ENCODE assay signal across 1 cellular context in the genomic region with DNA sequence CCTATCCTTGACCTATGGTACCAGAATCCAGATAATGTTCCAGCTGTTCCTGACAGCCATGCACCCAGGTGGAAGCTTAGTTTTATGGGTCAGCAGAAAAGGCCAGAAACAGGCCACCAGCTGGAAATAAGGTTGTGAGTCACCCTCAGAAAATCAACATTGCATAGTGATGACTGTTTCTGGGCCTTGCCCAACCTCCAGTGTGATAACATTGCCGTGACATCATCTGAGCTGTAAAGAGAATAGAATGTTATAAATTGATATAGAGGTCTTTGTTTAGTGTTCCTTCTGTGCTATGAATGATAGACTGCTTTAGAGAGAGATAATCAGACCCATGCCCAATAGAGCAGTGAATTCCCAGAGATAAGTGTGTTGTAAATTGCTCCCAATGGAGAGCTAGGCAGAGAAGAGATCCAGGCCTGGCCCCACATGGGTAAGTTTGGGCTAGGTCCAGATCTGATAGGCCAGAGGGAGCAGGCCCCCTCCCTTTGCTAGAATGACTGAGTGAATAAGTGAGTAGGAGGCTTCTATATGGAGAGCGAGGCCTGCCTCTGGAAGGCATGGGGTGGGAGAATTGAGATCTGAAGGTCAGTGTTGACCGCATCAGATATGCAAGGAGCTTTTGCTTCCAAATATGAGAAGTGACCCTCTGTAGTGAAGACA.
TF ChIP-seq lines count a peak whose summit lies in the region.

No MANE protein-coding gene starts in this region.

TF ChIP-seq in HEK293, 187 proteins besides CTCF, POLR2A, EP300 and RAD21 (continued from another document and continues in another):
- TF ChIP-seq, protein P1, sequence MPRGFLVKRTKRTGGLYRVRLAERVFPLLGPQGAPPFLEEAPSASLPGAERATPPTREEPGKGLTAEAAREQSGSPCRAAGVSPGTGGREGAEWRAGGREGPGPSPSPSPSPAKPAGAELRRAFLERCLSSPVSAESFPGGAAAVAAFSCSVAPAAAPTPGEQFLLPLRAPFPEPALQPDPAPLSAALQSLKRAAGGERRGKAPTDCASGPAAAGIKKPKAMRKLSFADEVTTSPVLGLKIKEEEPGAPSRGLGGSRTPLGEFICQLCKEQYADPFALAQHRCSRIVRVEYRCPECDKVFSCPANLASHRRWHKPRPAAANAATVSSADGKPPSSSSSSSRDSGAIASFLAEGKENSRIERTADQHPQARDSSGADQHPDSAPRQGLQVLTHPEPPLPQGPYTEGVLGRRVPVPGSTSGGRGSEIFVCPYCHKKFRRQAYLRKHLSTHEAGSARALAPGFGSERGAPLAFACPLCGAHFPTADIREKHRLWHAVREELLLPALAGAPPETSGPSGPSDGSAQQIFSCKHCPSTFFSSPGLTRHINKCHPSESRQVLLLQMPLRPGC (tag by site-specific recombination; IDR thresholded peaks at IDR 0.05): peak; percentile 61; the same call in 1 of the 2 replicates
- TF ChIP-seq ZNF16 (tag by site-specific recombination; IDR thresholded peaks at IDR 0.05; ENCODE audit: low read depth) (no peak), ZNF548 (tag by site-specific recombination; IDR thresholded peaks at IDR 0.05) (no peak), YY2 (tag by site-specific recombination; IDR thresholded peaks at IDR 0.05) (no peak), ZNF571 (tag by site-specific recombination; IDR thresholded peaks at IDR 0.05) (no peak), ZNF350 (tag by site-specific recombination; IDR thresholded peaks at IDR 0.05) (no peak), ZNF510 (tag by site-specific recombination; IDR thresholded peaks at IDR 0.05; ENCODE audit: insufficient replicate concordance) (no peak), ZEB2 (tag by site-specific recombination; IDR thresholded peaks at IDR 0.05) (peak; percentile 98), ZNF555 (tag by site-specific recombination; conservative IDR thresholded peaks at IDR 0.05) (no peak), ZFHX2 (tag by site-specific recombination; conservative IDR thresholded peaks at IDR 0.05) (peak; percentile 48; the same call in 1 of the 2 replicates), ZNF114 (tag by site-specific recombination; IDR thresholded peaks at IDR 0.05) (no peak), BCL11A (tag by site-specific recombination; IDR thresholded peaks at IDR 0.05; ENCODE audit: low read depth) (peak; percentile 18; the same call in 1 of the 2 replicates), KLF8 (tag by site-specific recombination; IDR thresholded peaks at IDR 0.05) (peak; percentile 59; the same call in 1 of the 2 replicates), ZNF416 (tag by site-specific recombination; IDR thresholded peaks at IDR 0.05) (no peak), ZNF174 (tag by site-specific recombination; IDR thresholded peaks at IDR 0.05) (no peak), ZBTB1 (tag by site-specific recombination; IDR thresholded peaks at IDR 0.05) (no peak), PRDM1 (tag by site-specific recombination; IDR thresholded peaks at IDR 0.05) (no peak), ZNF10 (tag by site-specific recombination; IDR thresholded peaks at IDR 0.05) (no peak), ZBTB21 (tag by site-specific recombination; IDR thresholded peaks at IDR 0.05) (peak; percentile 95), ZNF391 (tag by site-specific recombination; IDR thresholded peaks at IDR 0.05; ENCODE audit: borderline replicate concordance, low read depth) (no peak), SP3 (tag by site-specific recombination; IDR thresholded peaks at IDR 0.05) (peak; percentile 30; the same call in 1 of the 2 replicates), ZNF335 (tag by site-specific recombination; conservative IDR thresholded peaks at IDR 0.05) (peak; percentile 40), GLIS2 (tag by site-specific recombination; IDR thresholded peaks at IDR 0.05) (0 out of 2 replicates have a peak, but pooled peaks have one; percentile 10), ZSCAN16 (tag by site-specific recombination; IDR thresholded peaks at IDR 0.05) (no peak), ZNF184 (tag by site-specific recombination; IDR thresholded peaks at IDR 0.05) (peak; percentile 79), ZNF426 (tag by site-specific recombination; IDR thresholded peaks at IDR 0.05) (no peak), ZNF660 (tag by site-specific recombination; IDR thresholded peaks at IDR 0.05) (peak; percentile 69; the same call in 1 of the 2 replicates), ZNF624 (tag by site-specific recombination; IDR thresholded peaks at IDR 0.05) (no peak), ZNF560 (tag by site-specific recombination; IDR thresholded peaks at IDR 0.05; ENCODE audit: borderline replicate concordance) (no peak), ZNF48 (tag by site-specific recombination; IDR thresholded peaks at IDR 0.05) (no peak), ZNF423 (tag by site-specific recombination; IDR thresholded peaks at IDR 0.05) (no peak), ZNF146 (tag by site-specific recombination; IDR thresholded peaks at IDR 0.05) (no peak)
- TF ChIP-seq, protein P2, sequence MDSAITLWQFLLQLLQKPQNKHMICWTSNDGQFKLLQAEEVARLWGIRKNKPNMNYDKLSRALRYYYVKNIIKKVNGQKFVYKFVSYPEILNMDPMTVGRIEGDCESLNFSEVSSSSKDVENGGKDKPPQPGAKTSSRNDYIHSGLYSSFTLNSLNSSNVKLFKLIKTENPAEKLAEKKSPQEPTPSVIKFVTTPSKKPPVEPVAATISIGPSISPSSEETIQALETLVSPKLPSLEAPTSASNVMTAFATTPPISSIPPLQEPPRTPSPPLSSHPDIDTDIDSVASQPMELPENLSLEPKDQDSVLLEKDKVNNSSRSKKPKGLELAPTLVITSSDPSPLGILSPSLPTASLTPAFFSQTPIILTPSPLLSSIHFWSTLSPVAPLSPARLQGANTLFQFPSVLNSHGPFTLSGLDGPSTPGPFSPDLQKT (IDR thresholded peaks at IDR 0.05; ENCODE audit: borderline replicate concordance, low read depth, low read length): no peak
- TF ChIP-seq, protein P3, sequence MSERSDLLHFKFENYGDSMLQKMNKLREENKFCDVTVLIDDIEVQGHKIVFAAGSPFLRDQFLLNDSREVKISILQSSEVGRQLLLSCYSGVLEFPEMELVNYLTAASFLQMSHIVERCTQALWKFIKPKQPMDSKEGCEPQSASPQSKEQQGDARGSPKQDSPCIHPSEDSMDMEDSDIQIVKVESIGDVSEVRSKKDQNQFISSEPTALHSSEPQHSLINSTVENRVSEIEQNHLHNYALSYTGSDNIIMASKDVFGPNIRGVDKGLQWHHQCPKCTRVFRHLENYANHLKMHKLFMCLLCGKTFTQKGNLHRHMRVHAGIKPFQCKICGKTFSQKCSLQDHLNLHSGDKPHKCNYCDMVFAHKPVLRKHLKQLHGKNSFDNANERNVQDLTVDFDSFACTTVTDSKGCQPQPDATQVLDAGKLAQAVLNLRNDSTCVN (tag by site-specific recombination; optimal IDR thresholded peaks at IDR 0.05): no peak
- TF ChIP-seq, protein P4, sequence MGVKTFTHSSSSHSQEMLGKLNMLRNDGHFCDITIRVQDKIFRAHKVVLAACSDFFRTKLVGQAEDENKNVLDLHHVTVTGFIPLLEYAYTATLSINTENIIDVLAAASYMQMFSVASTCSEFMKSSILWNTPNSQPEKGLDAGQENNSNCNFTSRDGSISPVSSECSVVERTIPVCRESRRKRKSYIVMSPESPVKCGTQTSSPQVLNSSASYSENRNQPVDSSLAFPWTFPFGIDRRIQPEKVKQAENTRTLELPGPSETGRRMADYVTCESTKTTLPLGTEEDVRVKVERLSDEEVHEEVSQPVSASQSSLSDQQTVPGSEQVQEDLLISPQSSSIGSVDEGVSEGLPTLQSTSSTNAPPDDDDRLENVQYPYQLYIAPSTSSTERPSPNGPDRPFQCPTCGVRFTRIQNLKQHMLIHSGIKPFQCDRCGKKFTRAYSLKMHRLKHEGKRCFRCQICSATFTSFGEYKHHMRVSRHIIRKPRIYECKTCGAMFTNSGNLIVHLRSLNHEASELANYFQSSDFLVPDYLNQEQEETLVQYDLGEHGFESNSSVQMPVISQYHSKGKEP (tag by site-specific recombination; IDR thresholded peaks at IDR 0.05): no peak
- TF ChIP-seq, protein P5, sequence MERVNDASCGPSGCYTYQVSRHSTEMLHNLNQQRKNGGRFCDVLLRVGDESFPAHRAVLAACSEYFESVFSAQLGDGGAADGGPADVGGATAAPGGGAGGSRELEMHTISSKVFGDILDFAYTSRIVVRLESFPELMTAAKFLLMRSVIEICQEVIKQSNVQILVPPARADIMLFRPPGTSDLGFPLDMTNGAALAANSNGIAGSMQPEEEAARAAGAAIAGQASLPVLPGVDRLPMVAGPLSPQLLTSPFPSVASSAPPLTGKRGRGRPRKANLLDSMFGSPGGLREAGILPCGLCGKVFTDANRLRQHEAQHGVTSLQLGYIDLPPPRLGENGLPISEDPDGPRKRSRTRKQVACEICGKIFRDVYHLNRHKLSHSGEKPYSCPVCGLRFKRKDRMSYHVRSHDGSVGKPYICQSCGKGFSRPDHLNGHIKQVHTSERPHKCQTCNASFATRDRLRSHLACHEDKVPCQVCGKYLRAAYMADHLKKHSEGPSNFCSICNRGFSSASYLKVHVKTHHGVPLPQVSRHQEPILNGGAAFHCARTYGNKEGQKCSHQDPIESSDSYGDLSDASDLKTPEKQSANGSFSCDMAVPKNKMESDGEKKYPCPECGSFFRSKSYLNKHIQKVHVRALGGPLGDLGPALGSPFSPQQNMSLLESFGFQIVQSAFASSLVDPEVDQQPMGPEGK (tag by site-specific recombination; IDR thresholded peaks at IDR 0.05): no peak; the same call in 1 of the 2 replicates
- TF ChIP-seq, protein P6, sequence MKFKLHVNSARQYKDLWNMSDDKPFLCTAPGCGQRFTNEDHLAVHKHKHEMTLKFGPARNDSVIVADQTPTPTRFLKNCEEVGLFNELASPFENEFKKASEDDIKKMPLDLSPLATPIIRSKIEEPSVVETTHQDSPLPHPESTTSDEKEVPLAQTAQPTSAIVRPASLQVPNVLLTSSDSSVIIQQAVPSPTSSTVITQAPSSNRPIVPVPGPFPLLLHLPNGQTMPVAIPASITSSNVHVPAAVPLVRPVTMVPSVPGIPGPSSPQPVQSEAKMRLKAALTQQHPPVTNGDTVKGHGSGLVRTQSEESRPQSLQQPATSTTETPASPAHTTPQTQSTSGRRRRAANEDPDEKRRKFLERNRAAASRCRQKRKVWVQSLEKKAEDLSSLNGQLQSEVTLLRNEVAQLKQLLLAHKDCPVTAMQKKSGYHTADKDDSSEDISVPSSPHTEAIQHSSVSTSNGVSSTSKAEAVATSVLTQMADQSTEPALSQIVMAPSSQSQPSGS (tag by site-specific recombination; IDR thresholded peaks at IDR 0.05; ENCODE audit: low read depth): peak; percentile 86
- TF ChIP-seq, protein P7, sequence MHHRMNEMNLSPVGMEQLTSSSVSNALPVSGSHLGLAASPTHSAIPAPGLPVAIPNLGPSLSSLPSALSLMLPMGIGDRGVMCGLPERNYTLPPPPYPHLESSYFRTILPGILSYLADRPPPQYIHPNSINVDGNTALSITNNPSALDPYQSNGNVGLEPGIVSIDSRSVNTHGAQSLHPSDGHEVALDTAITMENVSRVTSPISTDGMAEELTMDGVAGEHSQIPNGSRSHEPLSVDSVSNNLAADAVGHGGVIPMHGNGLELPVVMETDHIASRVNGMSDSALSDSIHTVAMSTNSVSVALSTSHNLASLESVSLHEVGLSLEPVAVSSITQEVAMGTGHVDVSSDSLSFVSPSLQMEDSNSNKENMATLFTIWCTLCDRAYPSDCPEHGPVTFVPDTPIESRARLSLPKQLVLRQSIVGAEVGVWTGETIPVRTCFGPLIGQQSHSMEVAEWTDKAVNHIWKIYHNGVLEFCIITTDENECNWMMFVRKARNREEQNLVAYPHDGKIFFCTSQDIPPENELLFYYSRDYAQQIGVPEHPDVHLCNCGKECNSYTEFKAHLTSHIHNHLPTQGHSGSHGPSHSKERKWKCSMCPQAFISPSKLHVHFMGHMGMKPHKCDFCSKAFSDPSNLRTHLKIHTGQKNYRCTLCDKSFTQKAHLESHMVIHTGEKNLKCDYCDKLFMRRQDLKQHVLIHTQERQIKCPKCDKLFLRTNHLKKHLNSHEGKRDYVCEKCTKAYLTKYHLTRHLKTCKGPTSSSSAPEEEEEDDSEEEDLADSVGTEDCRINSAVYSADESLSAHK (tag by site-specific recombination; IDR thresholded peaks at IDR 0.05): peak; percentile 84
- TF ChIP-seq, protein P8, sequence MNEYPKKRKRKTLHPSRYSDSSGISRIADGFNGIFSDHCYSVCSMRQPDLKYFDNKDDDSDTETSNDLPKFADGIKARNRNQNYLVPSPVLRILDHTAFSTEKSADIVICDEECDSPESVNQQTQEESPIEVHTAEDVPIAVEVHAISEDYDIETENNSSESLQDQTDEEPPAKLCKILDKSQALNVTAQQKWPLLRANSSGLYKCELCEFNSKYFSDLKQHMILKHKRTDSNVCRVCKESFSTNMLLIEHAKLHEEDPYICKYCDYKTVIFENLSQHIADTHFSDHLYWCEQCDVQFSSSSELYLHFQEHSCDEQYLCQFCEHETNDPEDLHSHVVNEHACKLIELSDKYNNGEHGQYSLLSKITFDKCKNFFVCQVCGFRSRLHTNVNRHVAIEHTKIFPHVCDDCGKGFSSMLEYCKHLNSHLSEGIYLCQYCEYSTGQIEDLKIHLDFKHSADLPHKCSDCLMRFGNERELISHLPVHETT (tag by site-specific recombination; IDR thresholded peaks at IDR 0.05): peak; percentile 83
- TF ChIP-seq, protein P9, sequence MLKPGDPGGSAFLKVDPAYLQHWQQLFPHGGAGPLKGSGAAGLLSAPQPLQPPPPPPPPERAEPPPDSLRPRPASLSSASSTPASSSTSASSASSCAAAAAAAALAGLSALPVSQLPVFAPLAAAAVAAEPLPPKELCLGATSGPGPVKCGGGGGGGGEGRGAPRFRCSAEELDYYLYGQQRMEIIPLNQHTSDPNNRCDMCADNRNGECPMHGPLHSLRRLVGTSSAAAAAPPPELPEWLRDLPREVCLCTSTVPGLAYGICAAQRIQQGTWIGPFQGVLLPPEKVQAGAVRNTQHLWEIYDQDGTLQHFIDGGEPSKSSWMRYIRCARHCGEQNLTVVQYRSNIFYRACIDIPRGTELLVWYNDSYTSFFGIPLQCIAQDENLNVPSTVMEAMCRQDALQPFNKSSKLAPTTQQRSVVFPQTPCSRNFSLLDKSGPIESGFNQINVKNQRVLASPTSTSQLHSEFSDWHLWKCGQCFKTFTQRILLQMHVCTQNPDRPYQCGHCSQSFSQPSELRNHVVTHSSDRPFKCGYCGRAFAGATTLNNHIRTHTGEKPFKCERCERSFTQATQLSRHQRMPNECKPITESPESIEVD (tag by site-specific recombination; IDR thresholded peaks at IDR 0.05): no peak
- TF ChIP-seq, protein P10, sequence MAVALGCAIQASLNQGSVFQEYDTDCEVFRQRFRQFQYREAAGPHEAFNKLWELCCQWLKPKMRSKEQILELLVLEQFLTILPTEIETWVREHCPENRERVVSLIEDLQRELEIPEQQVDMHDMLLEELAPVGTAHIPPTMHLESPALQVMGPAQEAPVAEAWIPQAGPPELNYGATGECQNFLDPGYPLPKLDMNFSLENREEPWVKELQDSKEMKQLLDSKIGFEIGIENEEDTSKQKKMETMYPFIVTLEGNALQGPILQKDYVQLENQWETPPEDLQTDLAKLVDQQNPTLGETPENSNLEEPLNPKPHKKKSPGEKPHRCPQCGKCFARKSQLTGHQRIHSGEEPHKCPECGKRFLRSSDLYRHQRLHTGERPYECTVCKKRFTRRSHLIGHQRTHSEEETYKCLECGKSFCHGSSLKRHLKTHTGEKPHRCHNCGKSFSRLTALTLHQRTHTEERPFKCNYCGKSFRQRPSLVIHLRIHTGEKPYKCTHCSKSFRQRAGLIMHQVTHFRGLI (tag by site-specific recombination; IDR thresholded peaks at IDR 0.05): 0 out of 2 replicates have a peak, but pooled peaks have one; percentile 64
- TF ChIP-seq, protein P11, sequence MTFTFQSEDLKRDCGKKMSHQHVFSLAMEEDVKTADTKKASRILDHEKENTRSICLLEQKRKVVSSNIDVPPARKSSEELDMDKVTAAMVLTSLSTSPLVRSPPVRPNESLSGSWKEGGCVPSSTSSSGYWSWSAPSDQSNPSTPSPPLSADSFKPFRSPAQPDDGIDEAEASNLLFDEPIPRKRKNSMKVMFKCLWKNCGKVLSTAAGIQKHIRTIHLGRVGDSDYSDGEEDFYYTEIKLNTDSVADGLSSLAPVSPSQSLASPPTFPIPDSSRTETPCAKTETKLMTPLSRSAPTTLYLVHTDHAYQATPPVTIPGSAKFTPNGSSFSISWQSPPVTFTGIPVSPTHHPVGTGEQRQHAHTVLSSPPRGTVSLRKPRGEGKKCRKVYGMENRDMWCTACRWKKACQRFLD (tag by site-specific recombination; IDR thresholded peaks at IDR 0.05): no peak
